In genomic region chr6:21891065-21891464, GRCh38 we compare ENCODE assay signal across 30 cellular contexts.
A peak's percentile ranks its signal among the peaks of the same experiment; 100 is the strongest.
DNase-seq lines count a peak whose midpoint lies in the region; ATAC-seq, FAIRE-seq and TF ChIP-seq lines count a peak whose summit lies in the region.
"Had no signal": no experiment of that assay in that cellular context is flagged by ENCODE, and none has a peak within 500 bp of the region (broad histone marks: within the 10 kb centered on the region; RNA-seq: fewer than 3 reads in every experiment).

No MANE protein-coding gene starts in this region.

- no peak overlapping the region for H2BK20ac ChIP-seq in H1 (ENCODE audit: low read length)

- H3K9ac ChIP-seq in H1 (replicated peaks in 1 of 4; ENCODE audit: extremely low read depth in 1 of 4, low read depth in 3 of 4, low read length in 3 of 4) (no peak overlapping the region), HepG2 (ENCODE audit: insufficient read depth, low read depth, low read length) (no peak overlapping the region)

- TF ChIP-seq POLR2A in H1 (IDR thresholded peaks at IDR 0.05; ENCODE audit: control extremely low read depth in 1 of 2, low read depth in 2 of 2, low read length in 2 of 2): no peak
- no peak for TF ChIP-seq POLR2A in HepG2 (IDR thresholded peaks at IDR 0.05; ENCODE audit: insufficient read depth in 1 of 2, low read depth in 2 of 2, low read length in 2 of 2)

- H3K18ac ChIP-seq in H1 (ENCODE audit: extremely low read depth, low read length): no peak overlapping the region

- no peak overlapping the region for H2BK120ac ChIP-seq in H1 (replicated peaks; ENCODE audit: low read depth, low read length)

- peak overlapping the region; percentile 6 to 38; a peak in 1 of 4 replicates for H3K4me2 ChIP-seq in H1 (ENCODE audit: insufficient read depth in 1 of 2, low read depth in 2 of 2, low read length in 2 of 2)
- no peak overlapping the region for H3K4me2 ChIP-seq in HepG2 (ENCODE audit: low read depth, low read length)
- H3K4me2 ChIP-seq: PC-9 had no signal

- no peak overlapping the region for H3K23ac ChIP-seq in H1 (ENCODE audit: insufficient read length)

- H3K27me3 ChIP-seq in H1 (replicated peaks in 1 of 4; ENCODE audit: control insufficient read depth in 3 of 4, extremely low read depth in 1 of 4, insufficient read depth in 3 of 4, low read length in 3 of 4) (no peaks in the 10 kb centered on the region), HepG2 (ENCODE audit: control insufficient read depth in 1 of 2, insufficient read depth in 2 of 2, low read length in 2 of 2) (0 out of 5 replicates have a peak, but pooled peaks cover 0 to 6% of the 10 kb centered on the region in 2 experiments)
- H3K27me3 ChIP-seq: BE2C, SJCRH30 had no signal

- BruUV-seq in HepG2 (replicated peaks; lab: Mats Ljungman, UMichigan): no TSS peak

- H3K4me1 ChIP-seq in H1 (replicated peaks in 1 of 4; ENCODE audit: control insufficient read depth in 3 of 4, insufficient read depth in 4 of 4, low read length in 3 of 4): peaks cover 0 to 7% (median 5%) of the 10 kb centered on the region in 4 experiments; a peak in 3 of 7 replicates
- H3K4me1 ChIP-seq in HepG2 (ENCODE audit: insufficient read depth, low read length): peaks cover 12% of the 10 kb centered on the region
- H3K4me1 ChIP-seq: BE2C, HAP-1 had no signal

- intact Hi-C loops in HepG2 (cut with micrococcal nuclease; ENCODE audit: unreplicated experiment): no loop called here

- no peak overlapping the region for H3K56ac ChIP-seq in H1 (replicated peaks; ENCODE audit: insufficient read length, low read depth, low read length)

- TF ChIP-seq EP300 in H1 (IDR thresholded peaks at IDR 0.05; ENCODE audit: borderline replicate concordance in 1 of 2, low read depth in 2 of 2, low read length in 2 of 2): no peak
- TF ChIP-seq EP300 in HepG2 (IDR thresholded peaks at IDR 0.05; ENCODE audit: low read depth in 2 of 2, low read length in 2 of 2): no peak
- no peak for TF ChIP-seq EP300 in HepG2 (CRISPR knock-in tag; IDR thresholded peaks at IDR 0.05; ENCODE audit: borderline replicate concordance)

- H3K27ac ChIP-seq in H1 (ENCODE audit: low read depth, low read length): no peak overlapping the region; the same call in 1 of the 2 replicates
- H3K27ac ChIP-seq in HepG2 (ENCODE audit: extremely low read length, insufficient read depth, low read length): no peak overlapping the region
- H3K27ac ChIP-seq: 22Rv1, PC-9, SJCRH30 had no signal

- H4K91ac ChIP-seq in H1 (replicated peaks; ENCODE audit: insufficient read length, low read length): no peak overlapping the region

- no peak overlapping the region for H4K5ac ChIP-seq in H1 (ENCODE audit: insufficient read length, low read depth, low read length)

- POLR2A ChIA-PET in H1 (lab: Charles Lee; ENCODE audit: partially characterized antibody) (interaction anchor here (2.3 kb wide), 1 partner anchor 9 kb away, joined by 5 read pairs; no protein-coding TSS in a partner anchor), HepG2 (lab: Yijun Ruan, JAX) (no interaction called here)

- ATAC-seq in HepG2: no peak
- ATAC-seq: Right ventricle myocardium inferior, SK-N-SH treated with all-trans-retinoic acid at 6 μM for 48 hours had no signal

- H4K20me1 ChIP-seq in H1 (replicated peaks in 1 of 2; ENCODE audit: control insufficient read depth in 1 of 2, insufficient read depth in 2 of 2, low read length in 2 of 2) (peaks cover 0 to 3% of the 10 kb centered on the region in 2 experiments), HepG2 (ENCODE audit: insufficient read depth, low read length) (no peaks in the 10 kb centered on the region)

- TF ChIP-seq RAD21 in H1 (IDR thresholded peaks at IDR 0.05 in 1 of 2, conservative IDR thresholded peaks at IDR 0.05 in 1 of 2; ENCODE audit: low read depth in 2 of 2, low read length in 2 of 2) (no peak; a peak in 1 of 4 replicates), HepG2 (CRISPR knock-in tag; IDR thresholded peaks at IDR 0.05) (no peak)

- in situ Hi-C loops in HepG2 (cut with HindIII; ENCODE audit: extremely low pct_ligation_motif_present, low pct_unique_long_range_greater_than_20kb): no loop called here

- H3K79me2 ChIP-seq in H1 (ENCODE audit: control insufficient read depth in 1 of 2, insufficient read depth in 2 of 2, low read length in 2 of 2) (peaks cover 0 to 68% of the 10 kb centered on the region in 2 experiments; a peak in 2 of 4 replicates), HepG2 (ENCODE audit: insufficient read depth, low read length) (no peaks in the 10 kb centered on the region)

- peak; percentile 19 for DNase-seq in NCI-H2029 (lab: John Stamatoyannopoulos, UW)
- no peak for DNase-seq in NCI-H2029 treated with DMSO at 0.1 percent for 48 hours (lab: John Stamatoyannopoulos, UW)
- DNase-seq in H1 (ENCODE audit: low read depth in 1 of 2, low spot score in 2 of 2): no peak
- DNase-seq in iPS-NIHi7 (ENCODE audit: extremely low spot score): peak; percentile 26
- no peak for DNase-seq in HepG2 (ENCODE audit: low spot score)
- DNase-seq in OCI-M2 (lab: John Stamatoyannopoulos, UW; ENCODE audit: unreplicated experiment): no peak
- no peak for DNase-seq in NCI-H82 treated with DMSO at 0.1 percent for 48 hours (lab: John Stamatoyannopoulos, UW; ENCODE audit: unreplicated experiment)
- no peak for DNase-seq in activated naive CD4-positive, alpha-beta T cell treated with Interleukin-2 at 50 U/mL for 16 hours
- DNase-seq: ACHN; BE2C; CD8-positive, alpha-beta memory T cell; DMS 273 treated with DMSO at 0.1 percent for 48 hours; DMS79; HFFc6; Karpas-422; NCI-H1092; NCI-H1417 treated with DMSO at 0.1 percent for 48 hours; NCI-H187 treated with DMSO at 0.1 percent for 48 hours; NCI-H446; NCI-H524 treated with DMSO at 0.1 percent for 48 hours; NCI-H774; NK-92 treated with Interleukin-12 subunit alpha and Interleukin-12 subunit beta, amount 100 ng/mL, for 24 hours; PC-9; SJCRH30 had no signal

- WGBS in H1 (ENCODE audit: extremely low coverage in 1 of 2, insufficient coverage in 1 of 2, insufficient read length in 1 of 2, insufficient replicate concordance in 2 of 2, low coverage in 1 of 2, low lambda C conversion rate in 2 of 2, missing lambda C conversion rate in 1 of 2), 2 experiments: 58% methylated on average over 3 of the region's 3 CpGs; no CpG with 5 or more reads in 1 of the 2 experiments
- 58% methylated on average over 3 of the region's 3 CpGs for WGBS in HepG2 (ENCODE audit: low lambda C conversion rate)

- H2BK12ac ChIP-seq in H1 (ENCODE audit: low read depth, low read length): no peak overlapping the region

- no peaks in the 10 kb centered on the region for H3K36me3 ChIP-seq in H1 (ENCODE audit: control insufficient read depth in 2 of 4, insufficient read depth in 4 of 4, low read length in 3 of 4)
- no peaks in the 10 kb centered on the region for H3K36me3 ChIP-seq in HepG2 (replicated peaks in 1 of 2; ENCODE audit: control insufficient read depth in 1 of 2, insufficient read depth in 2 of 2, low read length in 2 of 2)
- H3K36me3 ChIP-seq: BE2C, HAP-1, SJCRH30 had no signal

- H3K14ac ChIP-seq in H1 (ENCODE audit: insufficient read length): no peak overlapping the region

- FAIRE-seq in H1 (lab: Jason Lieb, UNC): no peak
- no peak for FAIRE-seq in HepG2 (lab: Jason Lieb, UNC)
- FAIRE-seq: GM12892, GM19239 had no signal

- CTCF ChIA-PET in H1 (lab: Charles Lee; ENCODE audit: partially characterized antibody): no interaction called here
- CTCF ChIA-PET in HepG2 (lab: Yijun Ruan, JAX; ENCODE audit: low intra/inter-chr PET ratio, low total read pairs): no interaction called here

- H2BK5ac ChIP-seq in H1 (ENCODE audit: low read depth, low read length): no peak overlapping the region

- no peak overlapping the region for H4K8ac ChIP-seq in H1 (ENCODE audit: extremely low read depth, insufficient read depth, low read length)

- TF ChIP-seq CTCF in H1 (IDR thresholded peaks at IDR 0.05; ENCODE audit: control extremely low read depth in 1 of 3, insufficient read depth in 1 of 3, low read depth in 1 of 3, low read length in 3 of 3) (no peak), HepG2 (CRISPR knock-in tag; IDR thresholded peaks at IDR 0.05) (no peak)

- H3K9me3 ChIP-seq in H1 (ENCODE audit: insufficient read depth in 2 of 2, low read depth in 1 of 2, low read length in 1 of 2) (no peaks in the 10 kb centered on the region), HepG2 (ENCODE audit: low read length) (no peaks in the 10 kb centered on the region)
- H3K9me3 ChIP-seq: BE2C, HAP-1, SJCRH30 had no signal

- no peak overlapping the region for H2BK15ac ChIP-seq in H1 (ENCODE audit: low read length)

- no peak overlapping the region for H3K4me3 ChIP-seq in H1 (ENCODE audit: extremely low read depth in 1 of 4, insufficient read depth in 2 of 4, low read depth in 3 of 4, low read length in 4 of 4)
- H3K4me3 ChIP-seq in HepG2 (replicated peaks in 1 of 3; ENCODE audit: insufficient read depth in 1 of 3, low read depth in 2 of 3, low read length in 3 of 3): no peak overlapping the region
- H3K4me3 ChIP-seq: HAP-1, PC-9, SJCRH30 had no signal

- no peak overlapping the region for H3K4ac ChIP-seq in H1 (replicated peaks; ENCODE audit: insufficient read length, low read depth, low read length)

- no peaks in the 10 kb centered on the region; the same call in 1 of the 2 replicates for H3K23me2 ChIP-seq in H1 (ENCODE audit: low read depth, low read length)

- no peak overlapping the region for H2AK5ac ChIP-seq in H1 (ENCODE audit: low read depth, low read length)

- H3K79me1 ChIP-seq in H1 (ENCODE audit: low read depth, low read length): peaks cover 5% of the 10 kb centered on the region; the same call in 1 of the 2 replicates

- H2AFZ ChIP-seq in H1 (ENCODE audit: low read length) (no peak overlapping the region), HepG2 (ENCODE audit: low read length) (no peak overlapping the region)
- H2AFZ ChIP-seq: PC-9 had no signal

TF ChIP-seq in H1, 55 proteins besides CTCF, POLR2A, EP300 and RAD21 (continues in another document):
- TF ChIP-seq E2F6 (IDR thresholded peaks at IDR 0.05): no peak
- TF ChIP-seq EZH2 (IDR thresholded peaks at IDR 0.05; ENCODE audit: low read depth, low read length, severe bottlenecking): no peak
- TF ChIP-seq NRF1 (IDR thresholded peaks at IDR 0.05; ENCODE audit: low read depth, low read length): no peak

TF ChIP-seq in HepG2, 621 proteins besides CTCF, POLR2A, EP300 and RAD21 (continues in another document):
- TF ChIP-seq IKZF4 (CRISPR knock-in tag; IDR thresholded peaks at IDR 0.05; ENCODE audit: borderline replicate concordance, low read depth, not compliant biosample characterization): no peak
- no peak for TF ChIP-seq ATF7 (IDR thresholded peaks at IDR 0.05)
- TF ChIP-seq ATF7 (CRISPR knock-in tag; IDR thresholded peaks at IDR 0.05): no peak
- no peak for TF ChIP-seq KDM5A (IDR thresholded peaks at IDR 0.05; ENCODE audit: borderline replicate concordance, low read length)
- TF ChIP-seq ZNF589 (CRISPR knock-in tag; conservative IDR thresholded peaks at IDR 0.05): no peak

Comparison
In these comparisons a context has a peak if more than half of its experiments do, and no peak if none do; other contexts are left out.
1. DNase-seq: peak in NCI-H2029 (single experiment) and iPS-NIHi7 (single experiment); none in NCI-H2029 treated with DMSO at 0.1 percent for 48 hours (single experiment), H1 (0 of 2), HepG2 (single experiment), OCI-M2 (single experiment), NCI-H82 treated with DMSO at 0.1 percent for 48 hours (single experiment) and activated naive CD4-positive, alpha-beta T cell treated with Interleukin-2 at 50 U/mL for 16 hours (single experiment).